In the genomic region with DNA sequence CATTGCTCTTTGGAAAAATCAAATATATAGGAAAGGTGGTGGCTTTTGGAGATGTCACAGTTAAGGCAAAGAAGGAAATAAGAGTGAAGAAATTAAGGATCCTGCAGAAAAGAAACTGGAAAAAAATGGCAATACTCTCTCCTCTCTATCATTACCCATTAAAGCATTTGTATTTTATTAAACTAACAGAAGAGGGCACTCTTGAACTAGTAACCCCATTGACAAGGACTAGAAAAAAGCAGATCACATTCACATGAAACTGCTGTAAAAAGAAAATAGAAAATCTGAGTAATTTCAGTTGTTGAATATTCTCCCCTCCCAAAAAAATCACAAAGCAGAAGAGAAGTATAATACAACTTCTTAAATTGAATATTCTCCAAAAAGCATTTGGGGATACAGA, we compare ENCODE assay signal across 1 cellular context.
TF ChIP-seq lines count a peak whose summit lies in the region.

No MANE protein-coding gene starts in this region.

TF ChIP-seq in GM12878, 131 proteins besides CTCF, POLR2A, EP300 and RAD21 (continued from another document):
- TF ChIP-seq, protein P1, sequence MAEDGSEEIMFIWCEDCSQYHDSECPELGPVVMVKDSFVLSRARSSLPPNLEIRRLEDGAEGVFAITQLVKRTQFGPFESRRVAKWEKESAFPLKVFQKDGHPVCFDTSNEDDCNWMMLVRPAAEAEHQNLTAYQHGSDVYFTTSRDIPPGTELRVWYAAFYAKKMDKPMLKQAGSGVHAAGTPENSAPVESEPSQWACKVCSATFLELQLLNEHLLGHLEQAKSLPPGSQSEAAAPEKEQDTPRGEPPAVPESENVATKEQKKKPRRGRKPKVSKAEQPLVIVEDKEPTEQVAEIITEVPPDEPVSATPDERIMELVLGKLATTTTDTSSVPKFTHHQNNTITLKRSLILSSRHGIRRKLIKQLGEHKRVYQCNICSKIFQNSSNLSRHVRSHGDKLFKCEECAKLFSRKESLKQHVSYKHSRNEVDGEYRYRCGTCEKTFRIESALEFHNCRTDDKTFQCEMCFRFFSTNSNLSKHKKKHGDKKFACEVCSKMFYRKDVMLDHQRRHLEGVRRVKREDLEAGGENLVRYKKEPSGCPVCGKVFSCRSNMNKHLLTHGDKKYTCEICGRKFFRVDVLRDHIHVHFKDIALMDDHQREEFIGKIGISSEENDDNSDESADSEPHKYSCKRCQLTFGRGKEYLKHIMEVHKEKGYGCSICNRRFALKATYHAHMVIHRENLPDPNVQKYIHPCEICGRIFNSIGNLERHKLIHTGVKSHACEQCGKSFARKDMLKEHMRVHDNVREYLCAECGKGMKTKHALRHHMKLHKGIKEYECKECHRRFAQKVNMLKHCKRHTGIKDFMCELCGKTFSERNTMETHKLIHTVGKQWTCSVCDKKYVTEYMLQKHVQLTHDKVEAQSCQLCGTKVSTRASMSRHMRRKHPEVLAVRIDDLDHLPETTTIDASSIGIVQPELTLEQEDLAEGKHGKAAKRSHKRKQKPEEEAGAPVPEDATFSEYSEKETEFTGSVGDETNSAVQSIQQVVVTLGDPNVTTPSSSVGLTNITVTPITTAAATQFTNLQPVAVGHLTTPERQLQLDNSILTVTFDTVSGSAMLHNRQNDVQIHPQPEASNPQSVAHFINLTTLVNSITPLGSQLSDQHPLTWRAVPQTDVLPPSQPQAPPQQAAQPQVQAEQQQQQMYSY (CRISPR knock-in tag; IDR thresholded peaks at IDR 0.05): no peak
- TF ChIP-seq CREM (IDR thresholded peaks at IDR 0.05; ENCODE audit: low read depth) (no peak), JUND (IDR thresholded peaks at IDR 0.05; ENCODE audit: low read depth, low read length) (no peak), YBX1 (IDR thresholded peaks at IDR 0.05) (no peak), GATAD2B (conservative IDR thresholded peaks at IDR 0.05; ENCODE audit: low read depth) (no peak), RELA (IDR thresholded peaks at IDR 0.05; ENCODE audit: borderline replicate concordance, partially characterized antibody) (no peak)
